In the genomic region with DNA sequence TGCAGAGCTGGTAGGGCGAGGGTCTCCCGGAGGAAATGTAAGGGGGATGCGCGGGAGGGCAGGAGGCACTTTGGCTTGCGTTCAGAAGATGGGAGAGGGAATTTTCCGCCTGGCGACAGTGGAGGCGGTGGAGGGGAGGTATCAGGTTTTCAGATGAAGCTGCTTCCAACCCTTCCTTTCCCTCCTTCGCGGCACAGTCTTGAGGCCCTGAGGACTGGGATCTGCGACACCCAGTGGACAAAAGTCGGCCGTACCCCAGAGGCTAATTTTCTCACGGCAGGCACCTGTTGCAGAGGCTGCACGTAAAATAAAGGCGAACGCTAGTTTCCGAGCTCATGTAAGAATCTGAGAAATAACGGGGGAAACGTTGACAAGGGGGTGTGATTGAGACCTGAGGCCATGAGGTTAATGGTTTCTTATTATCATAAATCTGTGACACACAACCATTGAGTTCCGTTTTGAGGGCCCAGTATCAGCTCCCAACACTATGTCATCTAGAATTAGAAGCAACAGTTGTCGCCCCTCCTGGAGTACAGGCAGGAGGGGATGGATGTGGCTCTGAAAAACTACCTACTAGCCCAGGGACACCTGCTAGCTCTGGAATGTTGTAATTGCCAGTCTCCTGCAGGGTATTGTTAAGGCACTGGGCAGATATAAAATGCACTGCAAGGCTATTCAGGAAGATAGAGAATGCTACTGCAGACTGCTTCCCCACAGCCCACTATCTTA, we compare ENCODE assay signal across 9 cellular contexts. TPM values are rescaled to one million over a fixed set of nuclear protein-coding genes. Genes with fewer than 3 reads are reported as not detected.
DNase-seq lines count a peak whose midpoint lies in the region; ATAC-seq, FAIRE-seq and TF ChIP-seq lines count a peak whose summit lies in the region.
"Had no signal": no experiment of that assay in that cellular context is flagged by ENCODE, and none has a peak within 500 bp of the region (broad histone marks: within the 10 kb centered on the region; RNA-seq: fewer than 3 reads in every experiment).

No MANE protein-coding gene starts in this region.

- no peaks in the 10 kb centered on the region for H3K9me3 Mint-ChIP-seq in astrocyte (ENCODE audit: unreplicated experiment)

- H3K9me3 ChIP-seq in MM.1S (replicated peaks; ENCODE audit: insufficient read depth, low read length) (no peaks in the 10 kb centered on the region), astrocyte (ENCODE audit: insufficient read depth, low read depth, low read length) (no peaks in the 10 kb centered on the region), gastrocnemius medialis (no peaks in the 10 kb centered on the region)

- TF ChIP-seq POLR2A in gastrocnemius medialis (IDR thresholded peaks at IDR 0.05), result no peak

- peaks cover 2% of the 10 kb centered on the region for H3K27me3 Mint-ChIP-seq in astrocyte (ENCODE audit: low read depth, unreplicated experiment)

- H3K4me1 ChIP-seq in MM.1S (ENCODE audit: low read length), result peaks cover 30% of the 10 kb centered on the region
- peaks cover 4% of the 10 kb centered on the region for H3K4me1 ChIP-seq in astrocyte (ENCODE audit: insufficient read depth, low read length)
- no peaks in the 10 kb centered on the region for H3K4me1 ChIP-seq in gastrocnemius medialis

- no peak overlapping the region; the same call in 1 of the 2 replicates for H3K27ac ChIP-seq in MM.1S (ENCODE audit: low read length)
- no peak overlapping the region for H3K27ac ChIP-seq in astrocyte (ENCODE audit: low read depth, low read length)
- no peak overlapping the region for H3K27ac ChIP-seq in gastrocnemius medialis

- H3K36me3 Mint-ChIP-seq in astrocyte (ENCODE audit: low read depth, unreplicated experiment), result no peaks in the 10 kb centered on the region

- H3K4me3 ChIP-seq in MM.1S (ENCODE audit: low read length) (peak overlapping the region; percentile 67), astrocyte (ENCODE audit: insufficient read depth, low read depth, low read length) (peak overlapping the region; percentile 67), gastrocnemius medialis (peak overlapping the region; percentile 46 to 68 (median 58))

- no peaks in the 10 kb centered on the region for H4K20me1 ChIP-seq in MM.1S (ENCODE audit: insufficient read depth, low read length)
- H4K20me1 ChIP-seq in astrocyte (ENCODE audit: insufficient read depth, low read length), result peaks cover 9% of the 10 kb centered on the region

- no peaks in the 10 kb centered on the region for H3K9me2 ChIP-seq in MM.1S (replicated peaks; ENCODE audit: insufficient read depth, low read length)

- ATAC-seq in gastrocnemius medialis, result peak; percentile 75 to 76
- ATAC-seq in HG02970 (IDR thresholded peaks at IDR 0.05; ENCODE audit: low FRiP score, unreplicated experiment), result no peak

- intact Hi-C loops in gastrocnemius medialis (cut with DNase I; ENCODE audit: low total_unique reads), result loop anchor here (2.0 kb wide), 2 partner anchors 15 to 23 kb away; no protein-coding TSS in a partner anchor

- DNase-seq in EH (ENCODE audit: low read depth) (peak; percentile 67), H4 (ENCODE audit: low spot score) (peak; percentile 68), MM.1S (peak; percentile 58), T follicular helper cell (ENCODE audit: low read depth) (peak; percentile 27), astrocyte (ENCODE audit: low read depth) (peak; percentile 31), iPS DF 4.7 (ENCODE audit: extremely low read depth, low spot score) (peak; percentile 22), gastrocnemius medialis (peak; percentile 2 to 21)

- no peaks in the 10 kb centered on the region for H3K27me3 ChIP-seq in MM.1S (replicated peaks; ENCODE audit: insufficient read depth, low read length)
- H3K27me3 ChIP-seq in astrocyte (ENCODE audit: insufficient read depth, low read length), result no peaks in the 10 kb centered on the region
- peaks cover 0 to 8% (median 3%) of the 10 kb centered on the region in 3 donors for H3K27me3 ChIP-seq in gastrocnemius medialis

- peaks cover 19% of the 10 kb centered on the region for H3F3A ChIP-seq in MM.1S (ENCODE audit: insufficient read depth, low read length)

- H2AFZ ChIP-seq in MM.1S (ENCODE audit: low read length), result 0 out of 2 replicates have a peak overlapping the region, but pooled peaks have one; percentile 16
- H2AFZ ChIP-seq in astrocyte (ENCODE audit: low read depth, low read length), result peak overlapping the region; percentile 66

- H3K4me3 Mint-ChIP-seq in astrocyte (ENCODE audit: unreplicated experiment), result peak overlapping the region; percentile 88

- H3K79me2 ChIP-seq in MM.1S (ENCODE audit: low read length) (peaks cover 27% of the 10 kb centered on the region), astrocyte (ENCODE audit: insufficient read depth, low read length) (no peaks in the 10 kb centered on the region)

- no peaks in the 10 kb centered on the region for H3K4me1 Mint-ChIP-seq in astrocyte (ENCODE audit: low read depth, unreplicated experiment)

- FAIRE-seq in astrocyte (lab: Jason Lieb, UNC), result no peak
- FAIRE-seq: islet of Langerhans had no signal

- H3K9ac ChIP-seq in MM.1S (ENCODE audit: low read length) (peak overlapping the region; percentile 80; the same call in 1 of the 2 replicates), astrocyte (ENCODE audit: low read length) (peak overlapping the region; percentile 87)

- in situ Hi-C loops in gastrocnemius medialis (cut with MboI; ENCODE audit: low sequenced_read_pairs in 4 of 4), result no loop called here

- no peaks in the 10 kb centered on the region for H3K36me3 ChIP-seq in MM.1S (replicated peaks; ENCODE audit: insufficient read depth, low read length)
- H3K36me3 ChIP-seq in astrocyte (ENCODE audit: insufficient read depth, low read length), result no peaks in the 10 kb centered on the region
- H3K36me3 ChIP-seq in gastrocnemius medialis, result no peaks in the 10 kb centered on the region

- H3K4me2 ChIP-seq in MM.1S (ENCODE audit: low read depth, low read length) (peak overlapping the region; percentile 78), astrocyte (ENCODE audit: low read length) (peak overlapping the region; percentile 91)

- H3K27ac Mint-ChIP-seq in astrocyte (ENCODE audit: unreplicated experiment), result no peak overlapping the region

- peak; percentile 52 for TF ChIP-seq CTCF in MM.1S (IDR thresholded peaks at IDR 0.05; ENCODE audit: low read length)
- peak; percentile 40 for TF ChIP-seq CTCF in astrocyte (IDR thresholded peaks at IDR 0.05; ENCODE audit: insufficient read depth, low read depth, low read length)
- TF ChIP-seq CTCF in gastrocnemius medialis (IDR thresholded peaks at IDR 0.05 in 4 of 5, conservative IDR thresholded peaks at IDR 0.05 in 1 of 5), result peak in 3 of 5 experiments; percentile 31 to 56 (median 43)

RNA-seq across cellular contexts. Expression of a gene that starts 1.1 kb away (rescaled TPM):
- 1.5 and 2.1 TPM in 2 replicates for total RNA-seq in H4 (2014; rRNA removed; shearing (Covaris generic))
- total RNA-seq in astrocyte (0.98 and 2.1 TPM in 2 replicates), gastrocnemius medialis (not detected)

RNA-seq across cellular contexts. Expression of a gene that starts 37.4 kb away (rescaled TPM):
- 2.2 and 3.5 TPM in 2 replicates for total RNA-seq in H4 (2014; rRNA removed; shearing (Covaris generic))
- total RNA-seq in astrocyte, result 2.3 and 2.7 TPM in 2 replicates
- under 1 TPM in 2 of 4 donors, not detected in 2; 0.09 to 0.41 TPM for total RNA-seq in gastrocnemius medialis

RNA-seq across cellular contexts. Expression of a gene that starts 43.4 kb away (rescaled TPM):
- total RNA-seq in H4 (2014; rRNA removed; shearing (Covaris generic)), result 4.1 and 4.4 TPM in 2 replicates
- 5.0 and 5.3 TPM in 2 replicates for total RNA-seq in astrocyte
- 10 to 100 TPM in 1 of 4 donors, 1 to 10 TPM in 3; 5.2 to 10.0 (median 7.1) TPM for total RNA-seq in gastrocnemius medialis

RNA-seq across cellular contexts. Expression of a gene that starts 52.9 kb away (rescaled TPM):
- 23.1 and 30.8 TPM in 2 replicates for total RNA-seq in H4 (2014; rRNA removed; shearing (Covaris generic))
- total RNA-seq in astrocyte (27.5 and 28.8 TPM in 2 replicates), gastrocnemius medialis (10 to 100 TPM; 13.4 to 23.4 (median 17.8) TPM)

Comparison
In these comparisons a context has a peak if more than half of its experiments do, and no peak if none do; other contexts are left out.
1. DNase-seq: peak in every context shown above with its lines; median percentile 68 in H4; 67 in EH; 58 in MM.1S; 31 in astrocyte; 27 in T follicular helper cell; 22 in iPS DF 4.7; 12 in gastrocnemius medialis.